In the genomic region with DNA sequence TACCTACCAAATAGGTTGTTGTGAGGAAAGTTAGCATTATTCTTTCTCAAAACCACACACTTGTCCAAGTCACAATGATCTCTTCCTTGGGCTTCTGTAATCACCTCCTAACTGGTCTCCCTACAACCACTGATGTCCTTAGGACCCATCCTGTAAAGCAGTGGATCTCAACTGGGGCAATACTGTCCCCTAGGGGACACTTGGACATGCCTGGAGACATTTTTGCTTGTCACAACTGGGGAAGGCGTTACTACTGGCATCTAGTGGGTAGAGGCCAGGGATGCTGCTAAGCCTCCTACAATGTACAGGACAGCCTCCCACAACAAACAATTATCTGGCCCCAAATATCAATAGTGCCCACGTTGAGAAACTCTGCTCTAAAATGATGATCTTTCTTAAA, we compare ENCODE assay signal across 8 cellular contexts.
A peak's percentile ranks its signal among the peaks of the same experiment; 100 is the strongest.
DNase-seq lines count a peak whose midpoint lies in the region; ATAC-seq, FAIRE-seq and TF ChIP-seq lines count a peak whose summit lies in the region.

No MANE protein-coding gene starts in this region.

- intact Hi-C loops in IMR-90 (cut with micrococcal nuclease) (no loop called here), left ventricle myocardium superior (cut with micrococcal nuclease) (no loop called here)
- intact Hi-C loops in activated CD4-positive, alpha-beta memory T cell treated with anti-CD3 and anti-CD28 coated beads for 36 hours (cut with micrococcal nuclease), result loop anchor here (2.0 kb wide), 1 partner anchor 212 kb away; no protein-coding TSS in a partner anchor

- H3K36me3 ChIP-seq in IMR-90 (ENCODE audit: control insufficient read depth, insufficient read depth, low read length), result no peaks in the 10 kb centered on the region

- no peak overlapping the region for H2BK5ac ChIP-seq in IMR-90 (ENCODE audit: low read depth, low read length, poor library complexity, severe bottlenecking)

- WGBS in A549 (ENCODE audit: missing lambda C conversion rate), result 27% methylated on average over 2 of the region's 2 CpGs
- 29% methylated on average over 1 of the region's 2 CpGs; no CpG with 5 or more reads in 1 of the 2 experiments for WGBS in IMR-90 (ENCODE audit: extremely low coverage in 2 of 2, insufficient read length in 1 of 2), 2 experiments

- DNase-seq in A549 (ENCODE audit: low read depth in 1 of 2, low spot score in 1 of 2) (peak; percentile 3 to 33), G401 (ENCODE audit: low spot score) (peak; percentile 29), IMR-90 (peak; percentile 19), left ventricle myocardium superior (no peak), coronary artery (ENCODE audit: low spot score) (no peak)
- DNase-seq in activated CD4-positive, alpha-beta memory T cell treated with anti-CD3 and anti-CD28 coated beads for 36 hours, result peak; percentile 30
- no peak for DNase-seq in stimulated activated effector memory CD8-positive, alpha-beta T cell treated with anti-CD3 and anti-CD28 coated beads, Interleukin-12 subunit alpha, Interleukin-12 subunit beta, amount 100 ng/mL, for 72 hours (ENCODE audit: low spot score in 2 of 2)

- H3K27me3 Mint-ChIP-seq in activated CD4-positive, alpha-beta memory T cell treated with anti-CD3 and anti-CD28 coated beads for 36 hours, result no peaks in the 10 kb centered on the region

- peaks cover 5% of the 10 kb centered on the region for H3K27me3 ChIP-seq in IMR-90 (ENCODE audit: control insufficient read depth, insufficient read depth, low read length)

- no peak overlapping the region for H4K5ac ChIP-seq in IMR-90 (ENCODE audit: low read depth, low read length)

- H3K4ac ChIP-seq in IMR-90 (ENCODE audit: low read depth, low read length), result no peak overlapping the region

- no peak for TF ChIP-seq POLR2A in A549 (IDR thresholded peaks at IDR 0.05; ENCODE audit: low read length)
- TF ChIP-seq POLR2A in IMR-90 (IDR thresholded peaks at IDR 0.05; ENCODE audit: low read depth, low read length), result no peak

- no peak overlapping the region for H2BK15ac ChIP-seq in IMR-90 (ENCODE audit: low read depth, low read length)

- no peaks in the 10 kb centered on the region for H3K9me1 ChIP-seq in IMR-90 (ENCODE audit: insufficient read depth, low read length)

- H3K27ac ChIP-seq in A549 (no peak overlapping the region), IMR-90 (ENCODE audit: insufficient read depth, low read length) (no peak overlapping the region), coronary artery (no peak overlapping the region)

- H3K9me3 Mint-ChIP-seq in activated CD4-positive, alpha-beta memory T cell treated with anti-CD3 and anti-CD28 coated beads for 36 hours, result no peaks in the 10 kb centered on the region
- H3K9me3 Mint-ChIP-seq in stimulated activated effector memory CD8-positive, alpha-beta T cell treated with anti-CD3 and anti-CD28 coated beads, Interleukin-12 subunit alpha, Interleukin-12 subunit beta, amount 100 ng/mL, for 72 hours, result no peaks in the 10 kb centered on the region

- H3K14ac ChIP-seq in IMR-90 (replicated peaks; ENCODE audit: low read depth, low read length), result no peak overlapping the region

- no peak overlapping the region for H2AFZ ChIP-seq in IMR-90 (replicated peaks; ENCODE audit: low read length, poor library complexity)

- no peak overlapping the region for H2BK120ac ChIP-seq in IMR-90 (ENCODE audit: low read depth, low read length)

- H3K79me1 ChIP-seq in IMR-90 (ENCODE audit: low read depth in 1 of 2, low read length in 2 of 2), result no peaks in the 10 kb centered on the region

- TF ChIP-seq RAD21 in A549 (conservative IDR thresholded peaks at IDR 0.05 in 1 of 2, IDR thresholded peaks at IDR 0.05 in 1 of 2) (peak in 1 of 2 experiments; percentile 35; a peak in 1 of 5 replicates), IMR-90 (IDR thresholded peaks at IDR 0.05; ENCODE audit: low read length) (peak; percentile 56)

- ATAC-seq in A549 (peak in 1 of 2 experiments; percentile 67; a peak in 4 of 6 replicates), IMR-90 (ENCODE audit: low read depth) (no peak), left ventricle myocardium superior (peak; percentile 84), HG02870 (IDR thresholded peaks at IDR 0.05; ENCODE audit: unreplicated experiment) (no peak)
- ATAC-seq in stimulated activated effector memory CD8-positive, alpha-beta T cell treated with anti-CD3 and anti-CD28 coated beads, Interleukin-12 subunit alpha, Interleukin-12 subunit beta, amount 100 ng/mL, for 72 hours, result peak; percentile 69

- H3K27ac Mint-ChIP-seq in activated CD4-positive, alpha-beta memory T cell treated with anti-CD3 and anti-CD28 coated beads for 36 hours, result no peak overlapping the region
- no peak overlapping the region for H3K27ac Mint-ChIP-seq in stimulated activated effector memory CD8-positive, alpha-beta T cell treated with anti-CD3 and anti-CD28 coated beads, Interleukin-12 subunit alpha, Interleukin-12 subunit beta, amount 100 ng/mL, for 72 hours

- CTCF ChIA-PET in A549 (lab: Yijun Ruan, JAX) (no interaction called here), IMR-90 (lab: Yijun Ruan, JAX) (interaction anchor here (0.6 kb wide), 1 partner anchor 616 kb away, joined by 4 read pairs; no protein-coding TSS in a partner anchor)
- CTCF ChIA-PET in activated CD4-positive, alpha-beta memory T cell treated with anti-CD3 and anti-CD28 coated beads for 36 hours (lab: Charles Lee), result no interaction called here

- no peak overlapping the region for H4K8ac ChIP-seq in IMR-90 (ENCODE audit: low read depth in 2 of 2, low read length in 2 of 2)

- H3K4me2 ChIP-seq in A549 (no peak overlapping the region), IMR-90 (ENCODE audit: low read depth, low read length) (no peak overlapping the region)

- no peak overlapping the region for H2AK5ac ChIP-seq in IMR-90 (ENCODE audit: low read depth, low read length)

- H3K4me1 Mint-ChIP-seq in activated CD4-positive, alpha-beta memory T cell treated with anti-CD3 and anti-CD28 coated beads for 36 hours (ENCODE audit: low read depth), result no peaks in the 10 kb centered on the region
- H3K4me1 Mint-ChIP-seq in stimulated activated effector memory CD8-positive, alpha-beta T cell treated with anti-CD3 and anti-CD28 coated beads, Interleukin-12 subunit alpha, Interleukin-12 subunit beta, amount 100 ng/mL, for 72 hours, result peaks cover 8% of the 10 kb centered on the region

- H2AK9ac ChIP-seq in IMR-90 (replicated peaks; ENCODE audit: low read depth, low read length, poor library complexity), result no peak overlapping the region

- H4K91ac ChIP-seq in IMR-90 (ENCODE audit: insufficient read depth, low read depth, low read length), result no peak overlapping the region

- no peak overlapping the region for H3K4me3 ChIP-seq in A549
- H3K4me3 ChIP-seq in IMR-90 (ENCODE audit: insufficient read depth, low read depth, low read length), result no peak overlapping the region
- no peak overlapping the region for H3K4me3 ChIP-seq in coronary artery

- in situ Hi-C loops in G401 (cut with HindIII; ENCODE audit: low sequenced_read_pairs), result no loop called here
- in situ Hi-C loops in IMR-90 (cut with MboI; ENCODE audit: low sequenced_read_pairs), result no loop called here

- no peak overlapping the region for H3K56ac ChIP-seq in IMR-90 (ENCODE audit: extremely low read depth, insufficient read depth, low read length)

- no peak overlapping the region for H2BK20ac ChIP-seq in IMR-90 (ENCODE audit: low read depth, low read length)

- no peak overlapping the region for H3K9ac ChIP-seq in IMR-90 (ENCODE audit: low read depth, low read length)

- POLR2A ChIA-PET in A549 (lab: Yijun Ruan, JAX) (no interaction called here), IMR-90 (lab: Charles Lee; ENCODE audit: unreplicated experiment) (no interaction called here)
- POLR2A ChIA-PET in activated CD4-positive, alpha-beta memory T cell treated with anti-CD3 and anti-CD28 coated beads for 36 hours (lab: Charles Lee), result no interaction called here

- H4K20me1 ChIP-seq in IMR-90 (ENCODE audit: insufficient read depth, low read length), result no peaks in the 10 kb centered on the region

- FAIRE-seq in A549 (lab: Jason Lieb, UNC), result no peak

- TF ChIP-seq EP300 in A549 (IDR thresholded peaks at IDR 0.05), result no peak

- H3K4me3 Mint-ChIP-seq in activated CD4-positive, alpha-beta memory T cell treated with anti-CD3 and anti-CD28 coated beads for 36 hours, result no peak overlapping the region
- no peak overlapping the region for H3K4me3 Mint-ChIP-seq in stimulated activated effector memory CD8-positive, alpha-beta T cell treated with anti-CD3 and anti-CD28 coated beads, Interleukin-12 subunit alpha, Interleukin-12 subunit beta, amount 100 ng/mL, for 72 hours

- no peak overlapping the region for H3K18ac ChIP-seq in IMR-90 (ENCODE audit: low read depth, low read length)

- no peak overlapping the region for H3K23ac ChIP-seq in IMR-90 (ENCODE audit: low read depth, low read length)

- H3K4me1 ChIP-seq in A549 (no peaks in the 10 kb centered on the region), IMR-90 (ENCODE audit: control insufficient read depth, insufficient read depth, low read length) (no peaks in the 10 kb centered on the region)

- no peak for TF ChIP-seq CTCF in A549 (IDR thresholded peaks at IDR 0.05)
- TF ChIP-seq CTCF in IMR-90 (conservative IDR thresholded peaks at IDR 0.05; ENCODE audit: low read depth, low read length), result peak; percentile 31
- no peak for TF ChIP-seq CTCF in coronary artery (IDR thresholded peaks at IDR 0.05)

- H3K9me3 ChIP-seq in A549 (no peaks in the 10 kb centered on the region), IMR-90 (ENCODE audit: control insufficient read depth, insufficient read depth, low read length) (no peaks in the 10 kb centered on the region)

- H3K36me3 Mint-ChIP-seq in activated CD4-positive, alpha-beta memory T cell treated with anti-CD3 and anti-CD28 coated beads for 36 hours, result no peaks in the 10 kb centered on the region
- no peaks in the 10 kb centered on the region for H3K36me3 Mint-ChIP-seq in stimulated activated effector memory CD8-positive, alpha-beta T cell treated with anti-CD3 and anti-CD28 coated beads, Interleukin-12 subunit alpha, Interleukin-12 subunit beta, amount 100 ng/mL, for 72 hours

- BruUV-seq in IMR-90 (replicated peaks; lab: Mats Ljungman, UMichigan), result no TSS peak

- dilution Hi-C loops in IMR-90 (cut with HindIII; ENCODE audit: low sequenced_read_pairs, unreplicated experiment), result no loop called here

TF ChIP-seq in A549, 52 proteins besides CTCF, POLR2A, EP300 and RAD21 (continues in another document):
- TF ChIP-seq CEBPB (IDR thresholded peaks at IDR 0.05), result no peak

TF ChIP-seq in IMR-90, 13 proteins besides CTCF, POLR2A, EP300 and RAD21 (continues in another document):
- TF ChIP-seq FOS (IDR thresholded peaks at IDR 0.05; ENCODE audit: low read depth, low read length) (no peak), CHD1 (IDR thresholded peaks at IDR 0.05; ENCODE audit: low read depth, low read length) (no peak), NFE2L2 (IDR thresholded peaks at IDR 0.05; ENCODE audit: low read depth, low read length) (no peak), SMC3 (IDR thresholded peaks at IDR 0.05; ENCODE audit: low read depth, low read length) (peak; percentile 35), MAFK (IDR thresholded peaks at IDR 0.05; ENCODE audit: low read depth, low read length) (no peak)

Comparison
In these comparisons a context has a peak if more than half of its experiments do, and no peak if none do; other contexts are left out.
1. ATAC-seq: peak in left ventricle myocardium superior (single experiment) and stimulated activated effector memory CD8-positive, alpha-beta T cell treated with anti-CD3 and anti-CD28 coated beads, Interleukin-12 subunit alpha, Interleukin-12 subunit beta, amount 100 ng/mL, for 72 hours (single experiment); none in IMR-90 (single experiment) and HG02870 (single experiment).
2. DNase-seq: peak in A549 (2 of 2), G401 (single experiment), IMR-90 (single experiment) and activated CD4-positive, alpha-beta memory T cell treated with anti-CD3 and anti-CD28 coated beads for 36 hours (single experiment); none in left ventricle myocardium superior (single experiment), stimulated activated effector memory CD8-positive, alpha-beta T cell treated with anti-CD3 and anti-CD28 coated beads, Interleukin-12 subunit alpha, Interleukin-12 subunit beta, amount 100 ng/mL, for 72 hours (0 of 2) and coronary artery (single experiment).